1 cellular context compared by ENCODE assay signal in the genomic region with DNA sequence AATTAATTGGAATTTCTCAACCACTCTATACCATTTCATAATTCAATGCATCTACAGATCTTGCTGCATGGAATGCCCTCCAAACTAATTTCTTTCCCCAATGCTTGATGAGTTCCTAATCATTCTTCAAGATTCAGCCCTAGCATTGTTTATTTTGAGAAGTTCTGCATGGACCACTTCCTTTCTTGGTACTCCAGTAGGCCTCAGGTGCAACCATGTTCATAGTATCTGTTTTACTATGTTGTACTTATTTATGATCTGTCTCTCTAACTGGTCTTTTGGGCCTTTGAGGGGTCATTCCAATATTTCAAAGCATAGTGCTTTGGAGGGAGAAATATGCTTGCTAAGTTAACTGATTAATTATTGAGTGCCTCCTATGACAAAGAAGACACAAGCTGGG.
TF ChIP-seq lines count a peak whose summit lies in the region.

No MANE protein-coding gene starts in this region.

TF ChIP-seq in GM12878, 131 proteins besides CTCF, POLR2A, EP300 and RAD21:
- TF ChIP-seq SPI1 (IDR thresholded peaks at IDR 0.05; ENCODE audit: borderline replicate concordance, insufficient read depth, low read depth, low read length) (peak; percentile 37; the same call in 1 of the 2 replicates), NR2F1 (conservative IDR thresholded peaks at IDR 0.05) (no peak), ZNF217 (IDR thresholded peaks at IDR 0.05) (no peak)
- TF ChIP-seq, protein P1, sequence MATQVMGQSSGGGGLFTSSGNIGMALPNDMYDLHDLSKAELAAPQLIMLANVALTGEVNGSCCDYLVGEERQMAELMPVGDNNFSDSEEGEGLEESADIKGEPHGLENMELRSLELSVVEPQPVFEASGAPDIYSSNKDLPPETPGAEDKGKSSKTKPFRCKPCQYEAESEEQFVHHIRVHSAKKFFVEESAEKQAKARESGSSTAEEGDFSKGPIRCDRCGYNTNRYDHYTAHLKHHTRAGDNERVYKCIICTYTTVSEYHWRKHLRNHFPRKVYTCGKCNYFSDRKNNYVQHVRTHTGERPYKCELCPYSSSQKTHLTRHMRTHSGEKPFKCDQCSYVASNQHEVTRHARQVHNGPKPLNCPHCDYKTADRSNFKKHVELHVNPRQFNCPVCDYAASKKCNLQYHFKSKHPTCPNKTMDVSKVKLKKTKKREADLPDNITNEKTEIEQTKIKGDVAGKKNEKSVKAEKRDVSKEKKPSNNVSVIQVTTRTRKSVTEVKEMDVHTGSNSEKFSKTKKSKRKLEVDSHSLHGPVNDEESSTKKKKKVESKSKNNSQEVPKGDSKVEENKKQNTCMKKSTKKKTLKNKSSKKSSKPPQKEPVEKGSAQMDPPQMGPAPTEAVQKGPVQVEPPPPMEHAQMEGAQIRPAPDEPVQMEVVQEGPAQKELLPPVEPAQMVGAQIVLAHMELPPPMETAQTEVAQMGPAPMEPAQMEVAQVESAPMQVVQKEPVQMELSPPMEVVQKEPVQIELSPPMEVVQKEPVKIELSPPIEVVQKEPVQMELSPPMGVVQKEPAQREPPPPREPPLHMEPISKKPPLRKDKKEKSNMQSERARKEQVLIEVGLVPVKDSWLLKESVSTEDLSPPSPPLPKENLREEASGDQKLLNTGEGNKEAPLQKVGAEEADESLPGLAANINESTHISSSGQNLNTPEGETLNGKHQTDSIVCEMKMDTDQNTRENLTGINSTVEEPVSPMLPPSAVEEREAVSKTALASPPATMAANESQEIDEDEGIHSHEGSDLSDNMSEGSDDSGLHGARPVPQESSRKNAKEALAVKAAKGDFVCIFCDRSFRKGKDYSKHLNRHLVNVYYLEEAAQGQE (IDR thresholded peaks at IDR 0.05; ENCODE audit: low read depth, low read length) = no peak
